In genomic region chr3:78244136-78244535, GRCh38 we compare ENCODE assay signal across 24 cellular contexts.
"Had no signal": no experiment of that assay in that cellular context is flagged by ENCODE, and none has a peak within 500 bp of the region (broad histone marks: within the 10 kb centered on the region; RNA-seq: fewer than 3 reads in every experiment).

No MANE protein-coding gene starts in this region.

- H3K4me1 ChIP-seq: parathyroid adenoma, psoas muscle, right lobe of liver, sigmoid colon, stomach, thyroid gland, tibial nerve, upper lobe of left lung had no signal

- H3K9me3 ChIP-seq: ovary, right lobe of liver, thoracic aorta, thyroid gland had no signal

- H3K27me3 ChIP-seq: ovary, right lobe of liver, sigmoid colon, stomach, thyroid gland, tibial nerve, upper lobe of left lung had no signal

- H3K27ac ChIP-seq: ovary, parathyroid adenoma, psoas muscle, right lobe of liver, sigmoid colon, stomach, thoracic aorta, thyroid gland, tibial nerve, upper lobe of left lung had no signal

- H3K4me3 ChIP-seq: ovary, psoas muscle, right lobe of liver, sigmoid colon, stomach, thoracic aorta, thyroid gland, tibial nerve, upper lobe of left lung had no signal

- H2AFZ ChIP-seq: parathyroid adenoma had no signal

- H3K36me3 ChIP-seq: ovary, right lobe of liver, sigmoid colon, stomach, thoracic aorta, thyroid gland, tibial nerve, upper lobe of left lung had no signal

- H3K9ac ChIP-seq: parathyroid adenoma had no signal

- FAIRE-seq: small intestine, urothelium cell line had no signal

- DNase-seq: naive thymus-derived CD8-positive, alpha-beta T cell; nephron progenitor cell; occipital lobe; ovary; posterior cingulate gyrus; psoas muscle; right cardiac atrium; right lobe of liver; sigmoid colon; small intestine; stimulated activated CD4-positive, alpha-beta T cell treated with anti-CD3 and anti-CD28 coated beads, Interleukin-15, amount 100 ng/mL, for 24 hours; stimulated activated CD4-positive, alpha-beta T cell treated with anti-CD3 and anti-CD28 coated beads, Interleukin-2, amount 100 ng/mL, for 24 hours; stimulated activated CD4-positive, alpha-beta T cell treated with anti-CD3 and anti-CD28 coated beads, Interleukin-2, amount 100 ng/mL, for 48 hours; stimulated activated CD4-positive, alpha-beta T cell treated with anti-CD3 and anti-CD28 coated beads, Interleukin-4, amount 100 ng/mL, for 24 hours; stimulated activated naive B cell treated with anti-CD40 and anti-IgM and Interleukin-4, amounts not matched to agents 10 μg/mL and 1 μg/mL and 100 μg/mL, for 72 hours; stimulated activated naive CD4-positive, alpha-beta T cell treated with Interleukin-2 at 50 U/mL for 16 hours; stomach; thyroid gland; trophoblast cell; upper lobe of left lung had no signal
